8 cellular contexts compared by ENCODE assay signal in the genomic region with DNA sequence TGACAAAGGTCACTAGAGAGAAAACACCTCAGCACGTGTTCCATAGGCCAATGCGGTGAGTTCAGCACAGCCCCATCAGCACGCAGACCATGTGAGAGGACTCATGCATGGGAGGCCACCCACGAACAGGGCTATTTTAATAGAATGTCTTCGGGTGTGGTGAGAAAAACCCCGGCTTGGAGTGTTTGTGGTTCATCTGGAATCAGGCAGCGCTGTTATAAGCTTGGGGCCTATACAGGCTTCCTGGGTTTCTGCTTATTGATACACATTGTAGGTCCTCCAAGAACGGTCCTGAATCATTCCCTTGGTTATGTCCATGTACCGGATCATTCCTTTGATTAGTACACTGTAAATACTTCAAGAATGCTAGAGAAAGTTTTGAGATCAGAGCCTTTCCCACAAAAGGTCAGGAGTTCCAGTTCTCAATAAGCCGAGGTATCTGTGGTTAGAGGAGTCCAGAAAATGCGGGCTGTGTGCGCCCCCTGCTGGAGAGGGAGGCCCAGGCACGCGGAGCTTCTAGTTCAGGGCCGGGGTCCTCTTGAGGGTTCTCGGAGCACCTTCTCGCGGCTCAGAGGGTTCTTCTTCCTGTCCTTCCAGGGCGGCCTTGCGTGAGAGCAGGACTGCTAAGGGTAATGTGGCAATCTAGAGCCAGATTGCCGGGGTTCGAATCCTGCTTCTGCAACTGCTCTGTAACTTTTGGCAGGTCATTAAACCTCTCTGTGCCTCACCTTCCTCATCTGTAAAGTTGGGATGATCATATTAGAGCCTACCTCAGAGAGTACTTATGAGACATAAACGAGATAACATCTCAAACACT. TPM values are rescaled to one million over a fixed set of nuclear protein-coding genes. Genes with fewer than 3 reads are reported as not detected.
DNase-seq lines count a peak whose midpoint lies in the region; ATAC-seq and TF ChIP-seq lines count a peak whose summit lies in the region.

No MANE protein-coding gene starts in this region.

- DNase-seq in AG20443 (ENCODE audit: low spot score) (peak; percentile 84), NCI-H226 (peak; percentile 63), dermis blood vessel endothelial cell (peak; percentile 84), lower lobe of right lung (peak; percentile 87)
- DNase-seq in activated CD4-positive, alpha-beta T cell treated with anti-CD3 and anti-CD28 coated beads, Interleukin-2, amount 50 U/mL, for 1 hour: peak; percentile 80
- peak; percentile 50 for DNase-seq in stimulated activated CD8-positive, alpha-beta memory T cell treated with anti-CD3 and anti-CD28 coated beads, Interleukin-12 subunit alpha, Interleukin-12 subunit beta, amount 100 ng/mL, for 4 hours (ENCODE audit: low read depth)

- ATAC-seq in GM18868 (IDR thresholded peaks at IDR 0.05; ENCODE audit: unreplicated experiment): peak; percentile 95
- ATAC-seq in HG03095 (IDR thresholded peaks at IDR 0.05; ENCODE audit: unreplicated experiment): peak; percentile 83
- peak; percentile 78 to 85 for ATAC-seq in lower lobe of right lung

- TF ChIP-seq CTCF in lower lobe of right lung (IDR thresholded peaks at IDR 0.05): peak; percentile 98

- H3K4me3 ChIP-seq in lower lobe of right lung: no peak overlapping the region

- intact Hi-C loops in lower lobe of right lung (cut with DNase I): no loop called here

- H3K27me3 ChIP-seq in lower lobe of right lung (ENCODE audit: low read depth): no peaks in the 10 kb centered on the region

- peaks cover 22% of the 10 kb centered on the region for H3K4me1 ChIP-seq in lower lobe of right lung

- no peaks in the 10 kb centered on the region for H3K36me3 ChIP-seq in lower lobe of right lung

- no peaks in the 10 kb centered on the region for H3K9me3 ChIP-seq in lower lobe of right lung

- no peak overlapping the region for H3K27ac ChIP-seq in lower lobe of right lung

RNA-seq across cellular contexts. Expression of gene TLR10, which starts 51.8 kb away (rescaled TPM):
- total RNA-seq in dermis blood vessel endothelial cell (not detected in 2 replicates), lower lobe of right lung (1.2 TPM)
